1 cellular context compared by ENCODE assay signal in genomic region chr7:157368955-157369354, GRCh38.
TF ChIP-seq lines count a peak whose summit lies in the region.

No MANE protein-coding gene starts in this region.

TF ChIP-seq in H1, 55 proteins besides CTCF, POLR2A, EP300 and RAD21:
- no peak for TF ChIP-seq BRCA1 (IDR thresholded peaks at IDR 0.05; ENCODE audit: low read depth, low read length)
- TF ChIP-seq HDAC6 (IDR thresholded peaks at IDR 0.05; ENCODE audit: low read depth, low read length), result no peak
- TF ChIP-seq SIX5 (IDR thresholded peaks at IDR 0.05; ENCODE audit: low read depth, low read length), result no peak
- TF ChIP-seq PHF8 (conservative IDR thresholded peaks at IDR 0.05; ENCODE audit: low read depth, low read length), result no peak
- no peak for TF ChIP-seq NRF1 (IDR thresholded peaks at IDR 0.05; ENCODE audit: low read depth, low read length)
- TF ChIP-seq TAF7 (optimal IDR thresholded peaks at IDR 0.05; ENCODE audit: borderline replicate concordance, low read depth, low read length), result no peak
- TF ChIP-seq NANOG (IDR thresholded peaks at IDR 0.05; ENCODE audit: insufficient read depth, low read depth, low read length, poor library complexity, severe bottlenecking), result no peak
- no peak for TF ChIP-seq HDAC2 (IDR thresholded peaks at IDR 0.05; ENCODE audit: borderline replicate concordance in 1 of 2, low read depth in 2 of 2, low read length in 2 of 2)
